Comparison of ENCODE assay signal across 8 cellular contexts in the genomic region with DNA sequence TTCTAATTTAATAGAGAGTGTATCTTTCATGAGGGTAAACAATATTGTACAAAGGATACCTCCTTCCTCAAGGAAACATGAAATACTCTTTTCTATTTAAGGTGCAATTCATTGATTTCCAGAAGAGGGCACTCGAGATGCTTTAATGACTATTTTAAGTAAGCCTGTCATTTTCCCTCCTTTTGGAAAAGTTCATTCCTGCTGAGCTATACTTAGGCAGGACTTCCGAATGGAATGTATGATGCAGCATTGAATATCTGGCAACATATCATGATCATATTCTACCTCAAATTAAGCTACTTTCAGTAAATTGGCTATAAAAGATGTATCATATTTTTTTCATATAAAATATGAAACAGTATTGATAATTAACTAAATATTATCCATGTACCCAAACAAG. TPM values are rescaled to one million over a fixed set of nuclear protein-coding genes. Genes with fewer than 3 reads are reported as not detected.
DNase-seq lines count a peak whose midpoint lies in the region; ATAC-seq and TF ChIP-seq lines count a peak whose summit lies in the region.

No MANE protein-coding gene starts in this region.

- CTCF ChIA-PET in A673 (lab: Charles Lee), result interaction anchor here (0.6 to 1.5 kb wide), 5 partner anchors 55 to 227 kb away, joined by 3 to 6 read pairs (median 5); no protein-coding TSS in a partner anchor

- H3K4me1 Mint-ChIP-seq in chondrocyte (ENCODE audit: low read depth), result peaks cover 10% of the 10 kb centered on the region
- H3K4me1 Mint-ChIP-seq in stimulated activated effector memory CD8-positive, alpha-beta T cell treated with anti-CD3 and anti-CD28 coated beads, Interleukin-12 subunit alpha, Interleukin-12 subunit beta, amount 100 ng/mL, for 72 hours, result no peaks in the 10 kb centered on the region

- H3K36me3 ChIP-seq in A673 (ENCODE audit: insufficient read depth, low read length, poor library complexity, severe bottlenecking), result no peaks in the 10 kb centered on the region
- H3K36me3 ChIP-seq in lower lobe of right lung, result peaks cover 53% of the 10 kb centered on the region
- no peaks in the 10 kb centered on the region for H3K36me3 ChIP-seq in effector memory CD4-positive, alpha-beta T cell (ENCODE audit: control insufficient read depth, insufficient read depth, low read length)

- no peak overlapping the region for H3K27ac Mint-ChIP-seq in chondrocyte (ENCODE audit: unreplicated experiment)
- no peak overlapping the region for H3K27ac Mint-ChIP-seq in stimulated activated effector memory CD8-positive, alpha-beta T cell treated with anti-CD3 and anti-CD28 coated beads, Interleukin-12 subunit alpha, Interleukin-12 subunit beta, amount 100 ng/mL, for 72 hours

- POLR2A ChIA-PET in A673 (lab: Charles Lee; ENCODE audit: low non-redundant PET), result no interaction called here

- ATAC-seq in lower lobe of right lung (peak in 1 of 2 donors; percentile 51), HG02610 (IDR thresholded peaks at IDR 0.05; ENCODE audit: unreplicated experiment) (no peak)
- no peak for ATAC-seq in stimulated activated effector memory CD8-positive, alpha-beta T cell treated with anti-CD3 and anti-CD28 coated beads, Interleukin-12 subunit alpha, Interleukin-12 subunit beta, amount 100 ng/mL, for 72 hours

- H3K27me3 Mint-ChIP-seq in chondrocyte (ENCODE audit: low read depth), result no peaks in the 10 kb centered on the region

- H3K4me3 Mint-ChIP-seq in chondrocyte (ENCODE audit: unreplicated experiment), result no peak overlapping the region
- H3K4me3 Mint-ChIP-seq in stimulated activated effector memory CD8-positive, alpha-beta T cell treated with anti-CD3 and anti-CD28 coated beads, Interleukin-12 subunit alpha, Interleukin-12 subunit beta, amount 100 ng/mL, for 72 hours, result no peak overlapping the region

- DNase-seq in A673 (ENCODE audit: low spot score), result peak; percentile 75
- peak; percentile 22 for DNase-seq in GM20000 (ENCODE audit: low spot score)
- DNase-seq in NCI-H69 (lab: John Stamatoyannopoulos, UW), result peak; percentile 85
- no peak for DNase-seq in chondrocyte (ENCODE audit: low spot score)
- DNase-seq in lower lobe of right lung, result no peak
- DNase-seq in effector memory CD4-positive, alpha-beta T cell, result no peak
- no peak for DNase-seq in stimulated activated effector memory CD8-positive, alpha-beta T cell treated with anti-CD3 and anti-CD28 coated beads, Interleukin-12 subunit alpha, Interleukin-12 subunit beta, amount 100 ng/mL, for 72 hours (ENCODE audit: low spot score in 2 of 2)

- H3K9me3 ChIP-seq in A673 (ENCODE audit: low read depth, low read length, poor library complexity, severe bottlenecking) (no peaks in the 10 kb centered on the region), lower lobe of right lung (no peaks in the 10 kb centered on the region)
- no peaks in the 10 kb centered on the region for H3K9me3 ChIP-seq in effector memory CD4-positive, alpha-beta T cell (ENCODE audit: control insufficient read depth, low read length)

- no peaks in the 10 kb centered on the region for H3K9me3 Mint-ChIP-seq in chondrocyte (ENCODE audit: low read depth)
- no peaks in the 10 kb centered on the region for H3K9me3 Mint-ChIP-seq in stimulated activated effector memory CD8-positive, alpha-beta T cell treated with anti-CD3 and anti-CD28 coated beads, Interleukin-12 subunit alpha, Interleukin-12 subunit beta, amount 100 ng/mL, for 72 hours

- H3K27me3 ChIP-seq in A673 (replicated peaks; ENCODE audit: insufficient read depth, low read depth, low read length, poor library complexity) (no peaks in the 10 kb centered on the region), lower lobe of right lung (ENCODE audit: low read depth) (no peaks in the 10 kb centered on the region)
- H3K27me3 ChIP-seq in effector memory CD4-positive, alpha-beta T cell (replicated peaks; ENCODE audit: control insufficient read depth, insufficient read depth, low read length, poor library complexity, severe bottlenecking), result no peaks in the 10 kb centered on the region

- TF ChIP-seq CTCF in A673 (conservative IDR thresholded peaks at IDR 0.05; ENCODE audit: low read depth, low read length) (peak; percentile 71), GM20000 (IDR thresholded peaks at IDR 0.05; ENCODE audit: extremely low read depth, missing control alignments) (no peak), chondrocyte (IDR thresholded peaks at IDR 0.05) (peak; percentile 93), lower lobe of right lung (IDR thresholded peaks at IDR 0.05) (peak; percentile 70)

- H3K4me3 ChIP-seq in A673 (ENCODE audit: low read depth, low read length, poor library complexity, severe bottlenecking) (no peak overlapping the region), lower lobe of right lung (no peak overlapping the region)
- no peak overlapping the region for H3K4me3 ChIP-seq in effector memory CD4-positive, alpha-beta T cell (ENCODE audit: insufficient read depth, low read depth, low read length, poor library complexity, severe bottlenecking)

- intact Hi-C loops in A673 (cut with micrococcal nuclease; ENCODE audit: unreplicated experiment), result loop anchor here (1.0 to 5.0 kb wide), 4 partner anchors 62 to 679 kb away; a partner anchor contains a TSS
- intact Hi-C loops in lower lobe of right lung (cut with DNase I), result loop anchor here (10.0 kb wide), 1 partner anchor 207 kb away; no protein-coding TSS in a partner anchor

- peaks cover 25% of the 10 kb centered on the region for H3K36me3 Mint-ChIP-seq in chondrocyte (ENCODE audit: low read depth)
- no peaks in the 10 kb centered on the region for H3K36me3 Mint-ChIP-seq in stimulated activated effector memory CD8-positive, alpha-beta T cell treated with anti-CD3 and anti-CD28 coated beads, Interleukin-12 subunit alpha, Interleukin-12 subunit beta, amount 100 ng/mL, for 72 hours

- BruUV-seq in A673 (replicated peaks; lab: Mats Ljungman, UMichigan), result no TSS peak

- H3K4me1 ChIP-seq in A673 (ENCODE audit: insufficient read depth, low read length, poor library complexity, severe bottlenecking) (peaks cover 2% of the 10 kb centered on the region), lower lobe of right lung (no peaks in the 10 kb centered on the region)
- H3K4me1 ChIP-seq in effector memory CD4-positive, alpha-beta T cell (ENCODE audit: control insufficient read depth, insufficient read depth, low read length, poor library complexity, severe bottlenecking), result no peaks in the 10 kb centered on the region

- H3K27ac ChIP-seq in A673 (ENCODE audit: low read depth, low read length, poor library complexity, severe bottlenecking) (no peak overlapping the region), lower lobe of right lung (no peak overlapping the region)
- no peak overlapping the region for H3K27ac ChIP-seq in effector memory CD4-positive, alpha-beta T cell (ENCODE audit: insufficient read depth, low read length, poor library complexity, severe bottlenecking)

RNA-seq across cellular contexts. Expression of a gene that starts 5.0 kb away (rescaled TPM):
- total RNA-seq in A673 (2021), result 71.8 and 73.2 TPM in 2 replicates
- total RNA-seq in chondrocyte, result 160 to 273 TPM (median 168 TPM) in 3 replicates
- total RNA-seq in lower lobe of right lung, result 327 TPM

Comparison
In these comparisons a context has a peak if more than half of its experiments do, and no peak if none do; other contexts are left out.
1. DNase-seq: peak in A673 (single experiment), GM20000 (single experiment) and NCI-H69 (single experiment); none in chondrocyte (single experiment), lower lobe of right lung (single experiment), effector memory CD4-positive, alpha-beta T cell (0 of 3) and stimulated activated effector memory CD8-positive, alpha-beta T cell treated with anti-CD3 and anti-CD28 coated beads, Interleukin-12 subunit alpha, Interleukin-12 subunit beta, amount 100 ng/mL, for 72 hours (0 of 2).